22 cellular contexts compared by ENCODE assay signal in the genomic region with DNA sequence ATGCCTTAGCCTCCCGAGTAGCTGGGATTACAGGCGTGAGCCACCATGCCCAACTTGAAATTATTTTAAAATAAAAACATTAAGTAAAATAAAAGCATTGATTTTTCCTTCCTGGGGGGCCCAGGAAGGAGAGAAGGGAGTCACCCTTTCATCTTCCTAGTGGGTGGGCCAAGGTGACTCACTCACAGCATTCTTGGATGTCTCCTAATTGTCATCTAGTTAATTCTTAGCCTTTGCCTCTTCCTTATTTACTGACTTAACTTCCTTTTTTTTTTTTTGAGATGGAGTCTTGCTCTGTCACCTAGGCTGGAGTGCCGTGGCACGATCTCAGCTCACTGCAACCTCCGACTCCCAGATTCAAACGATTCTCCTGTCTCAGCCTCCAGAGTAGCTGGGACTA. TPM values are rescaled to one million over a fixed set of nuclear protein-coding genes. Genes with fewer than 3 reads are reported as not detected.
DNase-seq lines count a peak whose midpoint lies in the region; ATAC-seq, FAIRE-seq and TF ChIP-seq lines count a peak whose summit lies in the region.
"Had no signal": no experiment of that assay in that cellular context is flagged by ENCODE, and none has a peak within 500 bp of the region (broad histone marks: within the 10 kb centered on the region; RNA-seq: fewer than 3 reads in every experiment).

No MANE protein-coding gene starts in this region.

- peaks cover 6% of the 10 kb centered on the region for H3K4me1 Mint-ChIP-seq in CD14-positive monocyte
- peaks cover 5% of the 10 kb centered on the region for H3K4me1 Mint-ChIP-seq in T-helper 17 cell
- H3K4me1 Mint-ChIP-seq in nephron progenitor cell, result peaks cover 29% of the 10 kb centered on the region
- H3K4me1 Mint-ChIP-seq in neural progenitor cell, result peaks cover 11% of the 10 kb centered on the region
- H3K4me1 Mint-ChIP-seq: IgD-negative memory B cell; stimulated activated naive CD8-positive, alpha-beta T cell treated with anti-CD3 and anti-CD28 coated beads, Interleukin-15, amount 100 ng/mL, for 72 hours had no signal

- intact Hi-C loops in CD14-positive monocyte (cut with micrococcal nuclease) (no loop called here), HepG2 (cut with micrococcal nuclease; ENCODE audit: unreplicated experiment) (no loop called here)

- no peaks in the 10 kb centered on the region for H3K4me1 ChIP-seq in neural progenitor cell
- peaks cover 19% of the 10 kb centered on the region for H3K4me1 ChIP-seq in HepG2 (ENCODE audit: insufficient read depth, low read length)

- no peaks in the 10 kb centered on the region for H3K36me3 ChIP-seq in neural progenitor cell
- peaks cover 1 to 3% of the 10 kb centered on the region in 2 experiments; a peak in 2 of 5 replicates for H3K36me3 ChIP-seq in HepG2 (replicated peaks in 1 of 2; ENCODE audit: control insufficient read depth in 1 of 2, insufficient read depth in 2 of 2, low read length in 2 of 2)
- H3K36me3 ChIP-seq: tibial artery had no signal

- no peaks in the 10 kb centered on the region for H3K27me3 ChIP-seq in neural progenitor cell
- H3K27me3 ChIP-seq in HepG2 (ENCODE audit: control insufficient read depth in 1 of 2, insufficient read depth in 2 of 2, low read length in 2 of 2), result no peaks in the 10 kb centered on the region
- H3K27me3 ChIP-seq: tibial artery had no signal

- in situ Hi-C loops in HepG2 (cut with HindIII; ENCODE audit: extremely low pct_ligation_motif_present, low pct_unique_long_range_greater_than_20kb), result no loop called here

- H3K36me3 Mint-ChIP-seq in CD14-positive monocyte, result no peaks in the 10 kb centered on the region
- no peaks in the 10 kb centered on the region for H3K36me3 Mint-ChIP-seq in T-helper 17 cell (ENCODE audit: low read depth)
- peaks cover 4% of the 10 kb centered on the region for H3K36me3 Mint-ChIP-seq in nephron progenitor cell (ENCODE audit: low read depth)
- no peaks in the 10 kb centered on the region for H3K36me3 Mint-ChIP-seq in neural progenitor cell

- TF ChIP-seq CTCF in CD14-positive monocyte (IDR thresholded peaks at IDR 0.05) (no peak), nephron progenitor cell (IDR thresholded peaks at IDR 0.05) (no peak), neural progenitor cell (IDR thresholded peaks at IDR 0.05) (no peak), HepG2 (CRISPR knock-in tag; IDR thresholded peaks at IDR 0.05) (no peak)

- POLR2A ChIA-PET in HepG2 (lab: Yijun Ruan, JAX), result no interaction called here

- H3K79me2 ChIP-seq in neural progenitor cell (ENCODE audit: low read depth) (no peaks in the 10 kb centered on the region), HepG2 (ENCODE audit: insufficient read depth, low read length) (no peaks in the 10 kb centered on the region)

- H3K9ac ChIP-seq in neural progenitor cell, result no peak overlapping the region
- H3K9ac ChIP-seq in HepG2 (ENCODE audit: insufficient read depth, low read depth, low read length), result no peak overlapping the region

- no TSS peak for BruUV-seq in HepG2 (replicated peaks; lab: Mats Ljungman, UMichigan)

- H3F3A ChIP-seq in neural progenitor cell (ENCODE audit: low read depth), result no peaks in the 10 kb centered on the region

- FAIRE-seq in HepG2 (lab: Jason Lieb, UNC), result no peak

- H3K4me2 ChIP-seq in neural progenitor cell, result no peak overlapping the region
- H3K4me2 ChIP-seq in HepG2 (ENCODE audit: low read depth, low read length), result no peak overlapping the region

- H4K20me1 ChIP-seq in neural progenitor cell (ENCODE audit: low read depth) (no peaks in the 10 kb centered on the region), HepG2 (ENCODE audit: insufficient read depth, low read length) (no peaks in the 10 kb centered on the region)

- H3K27me3 Mint-ChIP-seq in CD14-positive monocyte (ENCODE audit: low read depth in 3 of 3) (peaks cover 0 to 3% (median 0%) of the 10 kb centered on the region in 3 donors), T-helper 17 cell (no peaks in the 10 kb centered on the region), nephron progenitor cell (ENCODE audit: low read depth, poor library complexity) (peaks cover 5% of the 10 kb centered on the region), neural progenitor cell (ENCODE audit: insufficient read depth, low read depth) (no peaks in the 10 kb centered on the region)
- H3K27me3 Mint-ChIP-seq: IgD-negative memory B cell; stimulated activated naive CD8-positive, alpha-beta T cell treated with anti-CD3 and anti-CD28 coated beads, Interleukin-15, amount 100 ng/mL, for 72 hours had no signal

- no peak overlapping the region for H3K27ac ChIP-seq in neural progenitor cell
- no peak overlapping the region for H3K27ac ChIP-seq in HepG2 (ENCODE audit: extremely low read length, insufficient read depth, low read length)
- H3K27ac ChIP-seq: tibial artery had no signal

- no peak for ATAC-seq in T-helper 17 cell
- no peak for ATAC-seq in HepG2
- ATAC-seq: activated T-cell treated with anti-CD3 and anti-CD28 coated beads, Interleukin-2, amount 50 U/mL, for 4 hours; stimulated activated naive CD8-positive, alpha-beta T cell treated with anti-CD3 and anti-CD28 coated beads, Interleukin-15, amount 100 ng/mL, for 72 hours had no signal

- H3K27ac Mint-ChIP-seq in CD14-positive monocyte (peak overlapping the region in 6 of 7 donors; percentile 41 to 89 (median 62)), T-helper 17 cell (peak overlapping the region; percentile 16), nephron progenitor cell (peak overlapping the region; percentile 97), neural progenitor cell (no peak overlapping the region)
- H3K27ac Mint-ChIP-seq: activated naive CD4-positive, alpha-beta T cell treated with anti-CD3 and anti-CD28 coated beads for 36 hours had no signal

- no peaks in the 10 kb centered on the region for H3K9me3 ChIP-seq in T-helper 17 cell (ENCODE audit: control insufficient read depth, low read length, poor library complexity, severe bottlenecking)
- no peaks in the 10 kb centered on the region for H3K9me3 ChIP-seq in neural progenitor cell (ENCODE audit: low read depth)
- H3K9me3 ChIP-seq in HepG2 (ENCODE audit: low read length), result no peaks in the 10 kb centered on the region
- H3K9me3 ChIP-seq: tibial artery had no signal

- H2AFZ ChIP-seq in neural progenitor cell (replicated peaks) (no peak overlapping the region), HepG2 (ENCODE audit: low read length) (no peak overlapping the region)

- no peaks in the 10 kb centered on the region for H3K9me3 Mint-ChIP-seq in CD14-positive monocyte
- H3K9me3 Mint-ChIP-seq in nephron progenitor cell, result no peaks in the 10 kb centered on the region
- no peaks in the 10 kb centered on the region for H3K9me3 Mint-ChIP-seq in neural progenitor cell
- H3K9me3 Mint-ChIP-seq: activated naive CD4-positive, alpha-beta T cell treated with anti-CD3 and anti-CD28 coated beads for 36 hours; activated T-cell treated with anti-CD3 and anti-CD28 coated beads, Interleukin-2, amount 50 U/mL, for 4 hours; endodermal cell; IgD-negative memory B cell; stimulated activated naive CD8-positive, alpha-beta T cell treated with anti-CD3 and anti-CD28 coated beads, Interleukin-15, amount 100 ng/mL, for 72 hours had no signal

- peak overlapping the region; percentile 41 to 69 for H3K4me3 Mint-ChIP-seq in CD14-positive monocyte
- H3K4me3 Mint-ChIP-seq in T-helper 17 cell, result no peak overlapping the region
- no peak overlapping the region for H3K4me3 Mint-ChIP-seq in nephron progenitor cell
- H3K4me3 Mint-ChIP-seq in neural progenitor cell, result no peak overlapping the region
- H3K4me3 Mint-ChIP-seq: activated naive CD4-positive, alpha-beta T cell treated with anti-CD3 and anti-CD28 coated beads for 36 hours; activated T-cell treated with anti-CD3 and anti-CD28 coated beads, Interleukin-2, amount 50 U/mL, for 4 hours; endodermal cell; stimulated activated naive CD8-positive, alpha-beta T cell treated with anti-CD3 and anti-CD28 coated beads, Interleukin-15, amount 100 ng/mL, for 72 hours had no signal

- no peak for TF ChIP-seq EP300 in HepG2 (IDR thresholded peaks at IDR 0.05; ENCODE audit: low read depth in 2 of 2, low read length in 2 of 2)
- TF ChIP-seq EP300 in HepG2 (CRISPR knock-in tag; IDR thresholded peaks at IDR 0.05; ENCODE audit: borderline replicate concordance), result no peak

- 96% methylated on average over 6 of the region's 6 CpGs for WGBS in HepG2 (ENCODE audit: low lambda C conversion rate)

- DNase-seq in CD14-positive monocyte (ENCODE audit: low spot score) (peak; percentile 52), Kasumi-1 (lab: John Stamatoyannopoulos, UW) (peak; percentile 16 to 23), T-helper 17 cell (no peak), nephron progenitor cell (no peak), NCI-H2029 treated with DMSO at 0.1 percent for 48 hours (lab: John Stamatoyannopoulos, UW) (no peak), neural progenitor cell (ENCODE audit: low spot score) (no peak), NCI-H2196 treated with DMSO at 0.1 percent for 48 hours (lab: John Stamatoyannopoulos, UW; ENCODE audit: unreplicated experiment) (no peak), HepG2 (ENCODE audit: low spot score) (no peak)
- DNase-seq: activated CD4-positive, alpha-beta T cell treated with anti-CD3 and anti-CD28 coated beads for 1 hour; activated naive CD4-positive, alpha-beta T cell treated with anti-CD3 and anti-CD28 coated beads for 36 hours; activated T-cell treated with anti-CD3 and anti-CD28 coated beads, Interleukin-2, amount 50 U/mL, for 4 hours; amniotic stem cell; endodermal cell; NCI-H1048; NCI-H510A; NK-92 treated with Interleukin-12 subunit alpha and Interleukin-12 subunit beta, amount 100 ng/mL, for 24 hours; stimulated activated CD4-positive, alpha-beta T cell treated with anti-CD3 and anti-CD28 coated beads, Interleukin-4, amount 100 ng/mL, for 24 hours; stimulated activated naive CD8-positive, alpha-beta T cell treated with anti-CD3 and anti-CD28 coated beads, Interleukin-15, amount 100 ng/mL, for 72 hours; T1000; tibial artery had no signal

- CTCF ChIA-PET in HepG2 (lab: Yijun Ruan, JAX; ENCODE audit: low intra/inter-chr PET ratio, low total read pairs), result interaction anchor here (0.6 kb wide), 1 partner anchor 19 kb away, joined by 4 read pairs; no protein-coding TSS in a partner anchor

- no peak for TF ChIP-seq POLR2A in HepG2 (IDR thresholded peaks at IDR 0.05; ENCODE audit: insufficient read depth in 1 of 2, low read depth in 2 of 2, low read length in 2 of 2)

- no peak for TF ChIP-seq RAD21 in HepG2 (CRISPR knock-in tag; IDR thresholded peaks at IDR 0.05)

- H3K4me3 ChIP-seq in neural progenitor cell, result no peak overlapping the region
- H3K4me3 ChIP-seq in HepG2 (replicated peaks in 1 of 3; ENCODE audit: insufficient read depth in 1 of 3, low read depth in 2 of 3, low read length in 3 of 3), result no peak overlapping the region
- H3K4me3 ChIP-seq: coronary artery, tibial artery had no signal

RNA-seq across cellular contexts. Expression of a gene that starts 29.2 kb away (rescaled TPM):
- polyA plus RNA-seq in CD14-positive monocyte (1 to 10 TPM in 1 of 2 donors, under 1 TPM in 1; 0.65 to 1.1 TPM), HepG2 (2011; rRNA removed) (12.9 and 14.3 TPM in 2 replicates)
- total RNA-seq in T-helper 17 cell (1 to 10 TPM; 6.9 to 7.0 TPM), neural progenitor cell (ENCODE audit: low replicate concordance) (4.7 and 12.7 TPM in 2 replicates), HepG2 (2016; rRNA removed; fragmentation: Illumina TruSeq; extraction: Trizol) (3.8 and 7.1 TPM in 2 replicates)
- total RNA-seq in HepG2 (2016; cell fraction: cytosol; rRNA removed; fragmentation: Illumina TruSeq; extraction: Trizol; ENCODE audit: low read depth), result 4.1 and 4.4 TPM in 2 replicates
- 2.9 and 6.5 TPM in 2 replicates for total RNA-seq in HepG2 (2016; cell fraction: insoluble cytoplasmic fraction; rRNA removed; fragmentation: Illumina TruSeq; extraction: Trizol)
- total RNA-seq in HepG2 (2016; cell fraction: membrane; rRNA removed; fragmentation: Illumina TruSeq; extraction: Trizol), result 5.8 and 6.5 TPM in 2 replicates
- 7.0 and 7.1 TPM in 2 replicates for total RNA-seq in HepG2 (2016; cell fraction: nucleus; rRNA removed; fragmentation: Illumina TruSeq; extraction: Trizol)
- 6.4 and 7.2 TPM in 2 replicates for polyA plus RNA-seq in HepG2 (2011; cell fraction: cytosol; rRNA removed)
- polyA plus RNA-seq in HepG2 (2011; cell fraction: nucleus; rRNA removed), result 31.6 and 33.2 TPM in 2 replicates
- polyA plus RNA-seq in HepG2 (2012), result 5.8 and 5.9 TPM in 2 replicates
- 5.1 and 6.6 TPM in 2 replicates for polyA plus RNA-seq in HepG2 (2016; cell fraction: cytosol; fragmentation: Illumina TruSeq; extraction: Trizol; ENCODE audit: low read depth)
- polyA plus RNA-seq in HepG2 (2016; cell fraction: insoluble cytoplasmic fraction; fragmentation: Illumina TruSeq; extraction: Trizol; ENCODE audit: low read depth), result 4.7 and 5.1 TPM in 2 replicates
- polyA plus RNA-seq in HepG2 (2016; cell fraction: membrane; fragmentation: Illumina TruSeq; extraction: Trizol; ENCODE audit: low read depth), result 6.2 and 7.5 TPM in 2 replicates
- polyA plus RNA-seq in HepG2 (2016; cell fraction: nucleus; fragmentation: Illumina TruSeq; extraction: Trizol; ENCODE audit: insufficient read depth, low read depth), result 20.3 and 25.3 TPM in 2 replicates
- polyA minus RNA-seq in HepG2 (2011; rRNA and poly(A)+ RNA removed; ENCODE audit: low replicate concordance), result 26.4 and 34.9 TPM in 2 replicates
- polyA minus RNA-seq in HepG2 (2011; cell fraction: cytosol; rRNA and poly(A)+ RNA removed), result 8.7 and 9.2 TPM in 2 replicates
- 9.5 and 9.8 TPM in 2 replicates for polyA minus RNA-seq in HepG2 (2011; cell fraction: nucleus; rRNA and poly(A)+ RNA removed)

RNA-seq across cellular contexts. Expression of a gene that starts 51.7 kb away (rescaled TPM):
- polyA plus RNA-seq in CD14-positive monocyte (10 to 100 TPM in 1 of 2 donors, 1 to 10 TPM in 1; 7.1 to 13.6 TPM), HepG2 (2011; rRNA removed) (31.3 and 32.2 TPM in 2 replicates)
- total RNA-seq in T-helper 17 cell (100 to 1,000 TPM; 121 to 122 TPM), neural progenitor cell (ENCODE audit: low replicate concordance) (20.1 and 30.8 TPM in 2 replicates), HepG2 (2016; rRNA removed; fragmentation: Illumina TruSeq; extraction: Trizol) (11.0 and 14.6 TPM in 2 replicates)
- 10.8 and 12.5 TPM in 2 replicates for total RNA-seq in HepG2 (2016; cell fraction: cytosol; rRNA removed; fragmentation: Illumina TruSeq; extraction: Trizol; ENCODE audit: low read depth)
- total RNA-seq in HepG2 (2016; cell fraction: insoluble cytoplasmic fraction; rRNA removed; fragmentation: Illumina TruSeq; extraction: Trizol), result 9.8 and 14.8 TPM in 2 replicates
- 18.2 and 24.9 TPM in 2 replicates for total RNA-seq in HepG2 (2016; cell fraction: membrane; rRNA removed; fragmentation: Illumina TruSeq; extraction: Trizol)
- total RNA-seq in HepG2 (2016; cell fraction: nucleus; rRNA removed; fragmentation: Illumina TruSeq; extraction: Trizol), result 14.1 and 17.3 TPM in 2 replicates
- polyA plus RNA-seq in HepG2 (2011; cell fraction: cytosol; rRNA removed), result 28.4 and 38.7 TPM in 2 replicates
- 37.5 and 40.2 TPM in 2 replicates for polyA plus RNA-seq in HepG2 (2011; cell fraction: nucleus; rRNA removed)
- 10.8 and 12.9 TPM in 2 replicates for polyA plus RNA-seq in HepG2 (2012)
- polyA plus RNA-seq in HepG2 (2016; cell fraction: cytosol; fragmentation: Illumina TruSeq; extraction: Trizol; ENCODE audit: low read depth), result 19.8 and 23.7 TPM in 2 replicates
- polyA plus RNA-seq in HepG2 (2016; cell fraction: insoluble cytoplasmic fraction; fragmentation: Illumina TruSeq; extraction: Trizol; ENCODE audit: low read depth), result 19.7 and 25.0 TPM in 2 replicates
- 27.0 and 27.4 TPM in 2 replicates for polyA plus RNA-seq in HepG2 (2016; cell fraction: membrane; fragmentation: Illumina TruSeq; extraction: Trizol; ENCODE audit: low read depth)
- 24.9 and 31.1 TPM in 2 replicates for polyA plus RNA-seq in HepG2 (2016; cell fraction: nucleus; fragmentation: Illumina TruSeq; extraction: Trizol; ENCODE audit: insufficient read depth, low read depth)
- 46.1 and 174 TPM in 2 replicates for polyA minus RNA-seq in HepG2 (2011; rRNA and poly(A)+ RNA removed; ENCODE audit: low replicate concordance)
- polyA minus RNA-seq in HepG2 (2011; cell fraction: cytosol; rRNA and poly(A)+ RNA removed), result 32.2 and 38.9 TPM in 2 replicates
- polyA minus RNA-seq in HepG2 (2011; cell fraction: nucleus; rRNA and poly(A)+ RNA removed), result 32.4 and 35.6 TPM in 2 replicates

Comparison
In these comparisons a context has a peak if more than half of its experiments do, and no peak if none do; other contexts are left out.
1. DNase-seq: peak in CD14-positive monocyte (single experiment) and Kasumi-1 (2 of 2); none in T-helper 17 cell (0 of 3), nephron progenitor cell (single experiment), NCI-H2029 treated with DMSO at 0.1 percent for 48 hours (single experiment), neural progenitor cell (single experiment), NCI-H2196 treated with DMSO at 0.1 percent for 48 hours (single experiment) and HepG2 (single experiment).
2. H3K4me3 Mint-ChIP-seq: peak in CD14-positive monocyte (2 of 2); none in T-helper 17 cell (single experiment), nephron progenitor cell (single experiment) and neural progenitor cell (single experiment).